ENCODE assay signal across 8 cellular contexts in genomic region chr19:49580264-49581006, GRCh38. TPM values are rescaled to one million over a fixed set of nuclear protein-coding genes. Genes with fewer than 3 reads are reported as not detected.
DNase-seq lines count a peak whose midpoint lies in the region; ATAC-seq, FAIRE-seq and TF ChIP-seq lines count a peak whose summit lies in the region.

TSS of gene NOSIP (minus strand) at chr19:49580556. CDS start at chr19:49560691, 19,865 bp downstream.

- ATAC-seq in GM19023 (IDR thresholded peaks at IDR 0.05; ENCODE audit: unreplicated experiment) (peak; percentile 90), HG03280 (IDR thresholded peaks at IDR 0.05; ENCODE audit: unreplicated experiment) (peak; percentile 91)

- DNase-seq in AG08395 (ENCODE audit: low spot score) (peak; percentile 95), NCI-H510A (lab: John Stamatoyannopoulos, UW) (peak; percentile 95), cerebellar cortex (ENCODE audit: low spot score) (peak; percentile 97), kidney (peak; percentile 98)
- DNase-seq in activated CD4-positive, CD25-positive, alpha-beta regulatory T cell treated with anti-CD3 and anti-CD28 coated beads, Interleukin-2, amount 50 U/mL, for 72 hours, result peak; percentile 93
- DNase-seq in stimulated activated CD4-positive, alpha-beta T cell treated with anti-CD3 and anti-CD28 coated beads, Interleukin-15, amount 100 ng/mL, for 1 hour (ENCODE audit: low read depth in 1 of 2, low spot score in 1 of 2), result peak; percentile 88 to 89

- peak; percentile 52 for FAIRE-seq in kidney (lab: Jason Lieb, UNC)

- H3K9ac ChIP-seq in kidney (ENCODE audit: low read length in 2 of 2), result peak within 1 kb of the TSS; percentile 54 to 98

- peaks cover 4 to 5% of the 10 kb centered on the region in 2 donors for H3K4me1 ChIP-seq in kidney (ENCODE audit: control insufficient read depth in 1 of 2, insufficient read depth in 1 of 2, low read depth in 1 of 2, low read length in 2 of 2)

- TF ChIP-seq CTCF in kidney (IDR thresholded peaks at IDR 0.05; ENCODE audit: borderline replicate concordance, extremely low read depth, insufficient read depth), result peak; percentile 19

- peak within 1 kb of the TSS; percentile 13 to 60 for H3K27ac ChIP-seq in kidney (ENCODE audit: low read depth in 2 of 2, low read length in 2 of 2)

- intact Hi-C loops in kidney (cut with DNase I), result no loop called here

- no peaks in the 10 kb centered on the region for H3K9me3 ChIP-seq in kidney (ENCODE audit: control insufficient read depth in 1 of 2, low read length in 2 of 2)

- H3K36me3 ChIP-seq in kidney (ENCODE audit: control insufficient read depth in 1 of 2, insufficient read depth in 2 of 2, low read length in 2 of 2), result peaks cover 0 to under 1% of the 10 kb centered on the region in 2 donors

- H3K4me3 ChIP-seq in kidney (ENCODE audit: low read length in 2 of 2), result peak within 1 kb of the TSS; percentile 77 to 97

RNA-seq across cellular contexts. Expression of gene NOSIP, which starts in this region (rescaled TPM):
- 52.8 TPM for total RNA-seq in kidney
- 122 TPM for polyA plus RNA-seq in kidney (ENCODE audit: insufficient read depth, low read depth, low replicate concordance)

Comparison
In these comparisons a context has a peak if more than half of its experiments do, and no peak if none do; other contexts are left out.
1. Peak in every context shown above with its lines: DNase-seq, ATAC-seq, H3K4me3 ChIP-seq and H3K27ac ChIP-seq.